ENCODE assay signal across 8 cellular contexts in the genomic region with DNA sequence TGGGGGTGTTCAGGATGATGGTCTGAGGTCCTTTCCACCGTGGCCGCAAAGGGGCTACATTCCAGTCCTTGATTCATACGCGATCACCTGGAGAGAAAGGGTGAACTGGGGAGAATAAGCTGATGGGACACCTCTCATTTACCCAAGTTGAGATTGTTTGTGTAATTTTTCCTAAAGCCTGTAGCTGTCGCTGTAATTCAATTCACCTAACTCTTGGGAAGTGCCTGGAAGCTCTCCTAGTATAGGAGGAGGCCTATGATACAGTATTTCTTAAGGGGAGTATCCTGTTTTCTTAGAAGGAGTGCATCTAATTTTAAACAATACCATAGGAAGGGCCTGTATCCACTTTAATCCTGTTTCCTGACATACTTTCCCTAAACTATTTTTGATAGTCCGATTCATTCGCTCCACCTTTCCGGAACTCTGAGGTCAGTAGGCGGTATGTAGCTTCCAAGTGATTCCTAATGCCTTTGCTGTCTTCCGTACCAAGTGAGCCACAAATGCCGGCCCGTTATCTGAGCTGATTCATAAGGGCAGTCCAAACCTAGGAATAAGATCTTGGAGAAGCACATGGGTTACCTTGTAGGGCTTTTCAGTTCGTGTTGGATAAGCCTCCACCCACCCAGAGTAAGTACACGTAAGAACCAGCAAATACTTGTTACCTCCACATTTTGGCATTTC.
A peak's percentile ranks its signal among the peaks of the same experiment; 100 is the strongest.
DNase-seq lines count a peak whose midpoint lies in the region; ATAC-seq and TF ChIP-seq lines count a peak whose summit lies in the region.
"Not testable (repeated sequence)": the region's sequence is repeated elsewhere in the genome, so short reads cannot be mapped to it uniquely, and the experiment has no call there.

No MANE protein-coding gene starts in this region.

- not testable (repeated sequence) for H3K4me3 ChIP-seq in LNCaP clone FGC (ENCODE audit: low read depth, low read length); PC-3 (ENCODE audit: low read length); astrocyte of the cerebellum (ENCODE audit: low read depth, low read length); epithelial cell of proximal tubule (ENCODE audit: low read depth, low read length)

- not testable (repeated sequence) for H3K79me2 ChIP-seq in PC-3 (ENCODE audit: low read length)

- not testable (repeated sequence) for H4K20me1 ChIP-seq in PC-3 (ENCODE audit: low read length)

- H3K36me3 ChIP-seq in PC-3 (ENCODE audit: low read depth, low read length), result not testable (repeated sequence)

- not testable (repeated sequence) for BruUV-seq in PC-3 (replicated peaks; lab: Mats Ljungman, UMichigan)

- CTCF ChIA-PET in PC-3 (lab: Charles Lee), result interaction anchor here (0.6 kb wide), 2 partner anchors 32 to 58 kb away, joined by 3 to 5 read pairs; no protein-coding TSS in a partner anchor

- POLR2A ChIA-PET in PC-3 (lab: Charles Lee; ENCODE audit: unreplicated experiment), result not testable (repeated sequence)

- H3K4me2 ChIP-seq in PC-3 (ENCODE audit: low read length), result not testable (repeated sequence)

- not testable (repeated sequence) for H3F3A ChIP-seq in PC-3 (ENCODE audit: low read length, unreplicated experiment)

- intact Hi-C loops in PC-3 (cut with micrococcal nuclease), result loop anchor here (1.0 kb wide), 1 partner anchor 69 kb away; no protein-coding TSS in a partner anchor

- H3K4me1 ChIP-seq in PC-3 (ENCODE audit: insufficient read depth, low read length), result not testable (repeated sequence)

- in situ Hi-C loops in ACHN (cut with HindIII; ENCODE audit: low pct_ligation_motif_present, low pct_unique_long_range_greater_than_20kb, low sequenced_read_pairs); astrocyte of the cerebellum (cut with HindIII; ENCODE audit: low sequenced_read_pairs): not testable (repeated sequence)

- not testable (repeated sequence) for ATAC-seq in PC-3

- H3K9me3 ChIP-seq in PC-3 (ENCODE audit: low read length), result not testable (repeated sequence)

- not testable (repeated sequence) for H3K9me2 ChIP-seq in PC-3 (replicated peaks; ENCODE audit: low read length)

- DNase-seq in ACHN, result peak; percentile 47
- peak; percentile 57 for DNase-seq in ELR (ENCODE audit: low read depth)
- not testable (repeated sequence) for DNase-seq in LNCaP clone FGC (ENCODE audit: low read depth); astrocyte of the cerebellum (ENCODE audit: low read depth); epithelial cell of proximal tubule (ENCODE audit: low read depth)
- peak; percentile 51 for DNase-seq in PC-3
- DNase-seq in iPS DF 19.7 (ENCODE audit: low read depth, low spot score), result peak; percentile 23
- peak; percentile 10 for DNase-seq in renal cortical epithelial cell (ENCODE audit: low read depth)

- TF ChIP-seq CTCF in LNCaP clone FGC (IDR thresholded peaks at IDR 0.05; ENCODE audit: control insufficient read depth, extremely low read depth, insufficient read depth) (peak; percentile 43), PC-3 (conservative IDR thresholded peaks at IDR 0.05; ENCODE audit: low read depth, low read length) (peak; percentile 42; the same call in 1 of the 2 replicates), astrocyte of the cerebellum (IDR thresholded peaks at IDR 0.05; ENCODE audit: low read depth, low read length, missing control alignments) (peak; percentile 42), epithelial cell of proximal tubule (conservative IDR thresholded peaks at IDR 0.05; ENCODE audit: low read depth, low read length) (peak; percentile 43)

- not testable (repeated sequence) for H3K27me3 ChIP-seq in PC-3 (ENCODE audit: low read length)

- not testable (repeated sequence) for H3K27ac ChIP-seq in PC-3 (ENCODE audit: low read length)

- H3K9ac ChIP-seq in PC-3 (ENCODE audit: low read length), result not testable (repeated sequence)

- not testable (repeated sequence) for H2AFZ ChIP-seq in PC-3 (ENCODE audit: low read length)
